In genomic region chr10:58661902-58662301, GRCh38 we compare ENCODE assay signal across 15 cellular contexts.
"Had no signal": no experiment of that assay in that cellular context is flagged by ENCODE, and none has a peak within 500 bp of the region (broad histone marks: within the 10 kb centered on the region; RNA-seq: fewer than 3 reads in every experiment).

No MANE protein-coding gene starts in this region.

- H3K36me3 Mint-ChIP-seq: activated CD4-positive, alpha-beta memory T cell treated with anti-CD3 and anti-CD28 coated beads for 36 hours; activated naive CD8-positive, alpha-beta T cell treated with anti-CD3 and anti-CD28 coated beads for 36 hours; memory B cell had no signal

- H3K9me3 ChIP-seq: colonic mucosa, gastrocnemius medialis had no signal

- H3K4me3 Mint-ChIP-seq: activated CD4-positive, alpha-beta memory T cell treated with anti-CD3 and anti-CD28 coated beads for 36 hours; activated naive CD8-positive, alpha-beta T cell treated with anti-CD3 and anti-CD28 coated beads for 36 hours; activated T-cell treated with anti-CD3 and anti-CD28 coated beads, Interleukin-2, amount 50 U/mL, for 72 hours; memory B cell; nephron; stimulated activated naive CD8-positive, alpha-beta T cell treated with anti-CD3 and anti-CD28 coated beads, Interleukin-15, Interleukin-2, amounts not matched to agents 100 ng/mL and 50 ng/mL, for 24 hours had no signal

- DNase-seq: activated CD4-positive, alpha-beta memory T cell treated with anti-CD3 and anti-CD28 coated beads for 36 hours; activated gamma-delta T cell treated with Interleukin-2 at 50 U/mL for 16 hours; activated naive CD8-positive, alpha-beta T cell treated with anti-CD3 and anti-CD28 coated beads for 36 hours; activated T-cell treated with anti-CD3 and anti-CD28 coated beads, Interleukin-2, amount 50 U/mL, for 72 hours; anterior cingulate cortex; colonic mucosa; gastrocnemius medialis; left lung; stimulated activated CD4-positive, alpha-beta T cell treated with anti-CD3 and anti-CD28 coated beads, Interleukin-15, amount 100 ng/mL, for 24 hours; stimulated activated CD4-positive, alpha-beta T cell treated with anti-CD3 and anti-CD28 coated beads, Interleukin-4, amount 100 ng/mL, for 24 hours had no signal

- H3K27ac ChIP-seq: cardiac muscle cell, colonic mucosa had no signal

- H3K36me3 ChIP-seq: cardiac muscle cell, colonic mucosa, gastrocnemius medialis, left lung, thoracic aorta had no signal

- H3K27me3 ChIP-seq: cardiac muscle cell, colonic mucosa, gastrocnemius medialis, left lung had no signal

- H3K4me1 ChIP-seq: colonic mucosa had no signal

- H3K4me1 Mint-ChIP-seq: memory B cell had no signal

- H3K4me3 ChIP-seq: cardiac muscle cell, colonic mucosa, gastrocnemius medialis, left lung, thoracic aorta had no signal

- H3K27me3 Mint-ChIP-seq: activated CD4-positive, alpha-beta memory T cell treated with anti-CD3 and anti-CD28 coated beads for 36 hours; activated naive CD8-positive, alpha-beta T cell treated with anti-CD3 and anti-CD28 coated beads for 36 hours; memory B cell had no signal

- ATAC-seq: activated T-cell treated with anti-CD3 and anti-CD28 coated beads, Interleukin-2, amount 50 U/mL, for 72 hours had no signal

- H3K27ac Mint-ChIP-seq: activated CD4-positive, alpha-beta memory T cell treated with anti-CD3 and anti-CD28 coated beads for 36 hours; activated naive CD8-positive, alpha-beta T cell treated with anti-CD3 and anti-CD28 coated beads for 36 hours; activated T-cell treated with anti-CD3 and anti-CD28 coated beads, Interleukin-2, amount 50 U/mL, for 72 hours; memory B cell; nephron; stimulated activated naive CD8-positive, alpha-beta T cell treated with anti-CD3 and anti-CD28 coated beads, Interleukin-15, Interleukin-2, amounts not matched to agents 100 ng/mL and 50 ng/mL, for 24 hours had no signal
